In the genomic region with DNA sequence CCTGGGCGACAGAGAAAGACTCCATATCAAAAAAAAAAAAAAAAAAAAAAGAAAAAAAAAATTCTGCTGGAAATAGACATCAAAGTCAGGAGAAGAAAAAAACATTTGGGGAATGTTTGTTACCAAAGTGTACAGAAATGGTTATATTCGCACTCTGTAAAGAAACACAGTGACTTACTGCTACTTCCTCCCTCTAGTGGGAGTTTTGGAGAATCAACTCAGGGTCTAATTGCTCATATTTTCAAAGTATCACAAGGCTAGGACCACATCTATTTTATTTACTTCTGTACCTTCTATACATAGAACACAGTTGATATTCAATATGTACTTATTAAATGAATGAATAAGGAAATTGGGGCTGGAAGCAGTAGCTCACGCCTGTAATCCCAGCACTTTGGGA, we compare ENCODE assay signal across 13 cellular contexts. TPM values are rescaled to one million over a fixed set of nuclear protein-coding genes. Genes with fewer than 3 reads are reported as not detected.
A peak's percentile ranks its signal among the peaks of the same experiment; 100 is the strongest.
DNase-seq lines count a peak whose midpoint lies in the region; ATAC-seq and TF ChIP-seq lines count a peak whose summit lies in the region.
"Had no signal": no experiment of that assay in that cellular context is flagged by ENCODE, and none has a peak within 500 bp of the region (broad histone marks: within the 10 kb centered on the region; RNA-seq: fewer than 3 reads in every experiment).

No MANE protein-coding gene starts in this region.

- no peaks in the 10 kb centered on the region for H3K79me1 ChIP-seq in mesendoderm (ENCODE audit: low read length)

- no peak for TF ChIP-seq POLR2A in body of pancreas (IDR thresholded peaks at IDR 0.05)

- DNase-seq in EH (ENCODE audit: low read depth), result peak; percentile 13
- peak; percentile 62 to 64 for DNase-seq in Kasumi-1 (lab: John Stamatoyannopoulos, UW)
- no peak for DNase-seq in body of pancreas
- peak; percentile 5 for DNase-seq in mesendoderm
- no peak for DNase-seq in RPMI8226
- DNase-seq in NCI-H146 (lab: John Stamatoyannopoulos, UW), result no peak
- DNase-seq: stimulated activated CD4-positive, alpha-beta T cell treated with anti-CD3 and anti-CD28 coated beads, Interleukin-12 subunit alpha, Interleukin-12 subunit beta, amount 100 ng/mL, for 4 hours; substantia nigra had no signal

- no peak overlapping the region for H4K5ac ChIP-seq in mesendoderm (ENCODE audit: low read length)

- no peak overlapping the region for H2AK5ac ChIP-seq in mesendoderm (ENCODE audit: low read length)

- H3K27me3 ChIP-seq in body of pancreas (no peaks in the 10 kb centered on the region), mesendoderm (ENCODE audit: insufficient read depth, low read length, poor library complexity) (no peaks in the 10 kb centered on the region)

- H3K4me2 ChIP-seq in mesendoderm (ENCODE audit: low read length), result no peak overlapping the region

- no peak for ATAC-seq in body of pancreas
- no peak for ATAC-seq in HG02571 (IDR thresholded peaks at IDR 0.05; ENCODE audit: unreplicated experiment)
- no peak for ATAC-seq in GM19463 (IDR thresholded peaks at IDR 0.05; ENCODE audit: unreplicated experiment)
- ATAC-seq: activated CD4-positive, CD25-positive, alpha-beta regulatory T cell treated with anti-CD3 and anti-CD28 coated beads, Interleukin-2, amount 50 U/mL, for 24 hours had no signal

- no peak overlapping the region for H3K56ac ChIP-seq in mesendoderm (ENCODE audit: low read length)

- no peak overlapping the region for H2BK120ac ChIP-seq in mesendoderm (ENCODE audit: low read depth, low read length)

- peaks cover 0 to 40% of the 10 kb centered on the region in 2 donors for H3K36me3 ChIP-seq in body of pancreas (replicated peaks in 1 of 2; ENCODE audit: insufficient read depth in 1 of 2, low read depth in 2 of 2)
- peaks cover 5% of the 10 kb centered on the region for H3K36me3 ChIP-seq in mesendoderm (ENCODE audit: control insufficient read depth, insufficient read depth, low read length)

- H3K4me3 ChIP-seq in body of pancreas (no peak overlapping the region), mesendoderm (ENCODE audit: low read length) (no peak overlapping the region)

- H3K79me2 ChIP-seq in mesendoderm (ENCODE audit: control insufficient read depth, insufficient read depth, low read length), result no peaks in the 10 kb centered on the region

- no peaks in the 10 kb centered on the region for H3K9me3 ChIP-seq in body of pancreas

- no peak overlapping the region for H3K23ac ChIP-seq in mesendoderm (ENCODE audit: low read length)

- no peaks in the 10 kb centered on the region for H3K4me1 ChIP-seq in body of pancreas
- no peaks in the 10 kb centered on the region for H3K4me1 ChIP-seq in mesendoderm (ENCODE audit: control insufficient read depth, low read depth, low read length)

- H2BK15ac ChIP-seq in mesendoderm (replicated peaks; ENCODE audit: low read depth), result no peak overlapping the region

- no peak overlapping the region for H3K9ac ChIP-seq in mesendoderm (ENCODE audit: low read length)

- no peak overlapping the region for H2BK5ac ChIP-seq in mesendoderm (ENCODE audit: low read length)

- H3K4ac ChIP-seq in mesendoderm (ENCODE audit: low read depth, low read length), result no peak overlapping the region

- 89 to 97% methylated on average over 3 of the region's 3 CpGs for WGBS in body of pancreas, 2 donors
- no CpG with 5 or more reads among the region's 3 CpGs for WGBS in mesendoderm (ENCODE audit: extremely low coverage, insufficient coverage, low lambda C conversion rate)

- H3K27ac ChIP-seq in body of pancreas (no peak overlapping the region), mesendoderm (ENCODE audit: low read depth, low read length) (no peak overlapping the region)

- intact Hi-C loops in body of pancreas (cut with DNase I), result no loop called here

- no peak overlapping the region for H3K18ac ChIP-seq in mesendoderm (ENCODE audit: low read length)

- TF ChIP-seq CTCF in body of pancreas (IDR thresholded peaks at IDR 0.05), result peak in 4 of 7 experiments; percentile 15 to 28 (median 24)

- H4K8ac ChIP-seq in mesendoderm (ENCODE audit: low read depth, low read length), result no peak overlapping the region

RNA-seq across cellular contexts. Expression of gene ARG1, which starts 24.4 kb away (rescaled TPM):
- not detected for total RNA-seq in body of pancreas
- not detected for polyA plus RNA-seq in mesendoderm (2013, experiment 1 of 2)
- not detected for polyA plus RNA-seq in mesendoderm (2013, experiment 2 of 2)
- total RNA-seq: NCI-H460 had no signal
- polyA plus RNA-seq: immature natural killer cell had no signal

RNA-seq across cellular contexts. Expression of gene MED23, which starts 30.6 kb away (rescaled TPM):
- total RNA-seq in body of pancreas, result 10 to 100 TPM; 11.9 to 18.2 TPM
- polyA plus RNA-seq in mesendoderm (2013, experiment 1 of 2), result 6.6 TPM
- 6.9 TPM for polyA plus RNA-seq in mesendoderm (2013, experiment 2 of 2)

RNA-seq across cellular contexts. Expression of gene ENPP3, which starts 39.7 kb away (rescaled TPM):
- total RNA-seq in body of pancreas, result under 1 TPM in 1 of 2 donors, not detected in 1; 0.26 TPM
- 0.06 TPM for polyA plus RNA-seq in mesendoderm (2013, experiment 1 of 2)
- polyA plus RNA-seq in mesendoderm (2013, experiment 2 of 2), result 0.03 TPM

Comparison
In these comparisons a context has a peak if more than half of its experiments do, and no peak if none do; other contexts are left out.
1. DNase-seq: peak in EH (single experiment), Kasumi-1 (2 of 2) and mesendoderm (single experiment); none in body of pancreas (0 of 4), RPMI8226 (single experiment) and NCI-H146 (single experiment).